ENCODE assay signal across 2 cellular contexts in the genomic region with DNA sequence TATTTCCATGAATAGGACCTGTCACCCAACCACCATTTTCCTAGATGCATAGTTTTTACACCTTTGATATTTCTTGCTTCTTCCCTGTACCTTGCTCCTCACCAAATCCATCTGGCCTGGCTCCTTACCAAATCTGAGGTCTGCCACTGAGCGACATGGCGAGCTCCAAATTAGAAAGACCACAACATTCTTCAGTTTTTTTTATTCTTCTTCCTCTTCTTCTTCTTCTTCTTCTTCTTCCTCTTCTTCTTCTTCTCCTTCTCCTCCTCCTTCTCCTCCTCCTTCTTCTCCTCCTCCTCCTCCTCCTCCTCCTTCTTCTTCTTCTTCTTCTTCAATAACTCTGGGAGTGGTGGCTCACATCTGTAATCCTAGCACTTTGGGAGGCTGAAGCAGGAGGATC.
TF ChIP-seq lines count a peak whose summit lies in the region.

No MANE protein-coding gene starts in this region.

TF ChIP-seq in HEK293, 187 proteins besides CTCF, POLR2A, EP300 and RAD21:
- TF ChIP-seq, protein P1, sequence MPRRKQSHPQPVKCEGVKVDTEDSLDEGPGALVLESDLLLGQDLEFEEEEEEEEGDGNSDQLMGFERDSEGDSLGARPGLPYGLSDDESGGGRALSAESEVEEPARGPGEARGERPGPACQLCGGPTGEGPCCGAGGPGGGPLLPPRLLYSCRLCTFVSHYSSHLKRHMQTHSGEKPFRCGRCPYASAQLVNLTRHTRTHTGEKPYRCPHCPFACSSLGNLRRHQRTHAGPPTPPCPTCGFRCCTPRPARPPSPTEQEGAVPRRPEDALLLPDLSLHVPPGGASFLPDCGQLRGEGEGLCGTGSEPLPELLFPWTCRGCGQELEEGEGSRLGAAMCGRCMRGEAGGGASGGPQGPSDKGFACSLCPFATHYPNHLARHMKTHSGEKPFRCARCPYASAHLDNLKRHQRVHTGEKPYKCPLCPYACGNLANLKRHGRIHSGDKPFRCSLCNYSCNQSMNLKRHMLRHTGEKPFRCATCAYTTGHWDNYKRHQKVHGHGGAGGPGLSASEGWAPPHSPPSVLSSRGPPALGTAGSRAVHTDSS (tag by site-specific recombination; IDR thresholded peaks at IDR 0.05), result peak; percentile 81
- TF ChIP-seq ZNF768 (tag by site-specific recombination; IDR thresholded peaks at IDR 0.05) (no peak), ZNF214 (tag by site-specific recombination; IDR thresholded peaks at IDR 0.05; ENCODE audit: borderline replicate concordance) (no peak), ZNF302 (tag by site-specific recombination; IDR thresholded peaks at IDR 0.05; ENCODE audit: low read depth) (no peak)
- TF ChIP-seq, protein P2, sequence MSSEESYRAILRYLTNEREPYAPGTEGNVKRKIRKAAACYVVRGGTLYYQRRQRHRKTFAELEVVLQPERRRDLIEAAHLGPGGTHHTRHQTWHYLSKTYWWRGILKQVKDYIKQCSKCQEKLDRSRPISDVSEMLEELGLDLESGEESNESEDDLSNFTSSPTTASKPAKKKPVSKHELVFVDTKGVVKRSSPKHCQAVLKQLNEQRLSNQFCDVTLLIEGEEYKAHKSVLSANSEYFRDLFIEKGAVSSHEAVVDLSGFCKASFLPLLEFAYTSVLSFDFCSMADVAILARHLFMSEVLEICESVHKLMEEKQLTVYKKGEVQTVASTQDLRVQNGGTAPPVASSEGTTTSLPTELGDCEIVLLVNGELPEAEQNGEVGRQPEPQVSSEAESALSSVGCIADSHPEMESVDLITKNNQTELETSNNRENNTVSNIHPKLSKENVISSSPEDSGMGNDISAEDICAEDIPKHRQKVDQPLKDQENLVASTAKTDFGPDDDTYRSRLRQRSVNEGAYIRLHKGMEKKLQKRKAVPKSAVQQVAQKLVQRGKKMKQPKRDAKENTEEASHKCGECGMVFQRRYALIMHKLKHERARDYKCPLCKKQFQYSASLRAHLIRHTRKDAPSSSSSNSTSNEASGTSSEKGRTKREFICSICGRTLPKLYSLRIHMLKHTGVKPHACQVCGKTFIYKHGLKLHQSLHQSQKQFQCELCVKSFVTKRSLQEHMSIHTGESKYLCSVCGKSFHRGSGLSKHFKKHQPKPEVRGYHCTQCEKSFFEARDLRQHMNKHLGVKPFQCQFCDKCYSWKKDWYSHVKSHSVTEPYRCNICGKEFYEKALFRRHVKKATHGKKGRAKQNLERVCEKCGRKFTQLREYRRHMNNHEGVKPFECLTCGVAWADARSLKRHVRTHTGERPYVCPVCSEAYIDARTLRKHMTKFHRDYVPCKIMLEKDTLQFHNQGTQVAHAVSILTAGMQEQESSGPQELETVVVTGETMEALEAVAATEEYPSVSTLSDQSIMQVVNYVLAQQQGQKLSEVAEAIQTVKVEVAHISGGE (tag by site-specific recombination; conservative IDR thresholded peaks at IDR 0.05; ENCODE audit: low read depth), result no peak

TF ChIP-seq in K562, 482 proteins besides CTCF, POLR2A, EP300 and RAD21 (continues in another document):
- TF ChIP-seq TOE1 (IDR thresholded peaks at IDR 0.05; ENCODE audit: borderline replicate concordance), result peak; percentile 25; the same call in 1 of the 2 replicates
- no peak for TF ChIP-seq TOE1 (CRISPR knock-in tag; IDR thresholded peaks at IDR 0.05; ENCODE audit: borderline replicate concordance, low read depth)
- TF ChIP-seq, protein P3, sequence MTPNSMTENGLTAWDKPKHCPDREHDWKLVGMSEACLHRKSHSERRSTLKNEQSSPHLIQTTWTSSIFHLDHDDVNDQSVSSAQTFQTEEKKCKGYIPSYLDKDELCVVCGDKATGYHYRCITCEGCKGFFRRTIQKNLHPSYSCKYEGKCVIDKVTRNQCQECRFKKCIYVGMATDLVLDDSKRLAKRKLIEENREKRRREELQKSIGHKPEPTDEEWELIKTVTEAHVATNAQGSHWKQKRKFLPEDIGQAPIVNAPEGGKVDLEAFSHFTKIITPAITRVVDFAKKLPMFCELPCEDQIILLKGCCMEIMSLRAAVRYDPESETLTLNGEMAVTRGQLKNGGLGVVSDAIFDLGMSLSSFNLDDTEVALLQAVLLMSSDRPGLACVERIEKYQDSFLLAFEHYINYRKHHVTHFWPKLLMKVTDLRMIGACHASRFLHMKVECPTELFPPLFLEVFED (CRISPR knock-in tag; conservative IDR thresholded peaks at IDR 0.05), result peak; percentile 40; the same call in 1 of the 2 replicates
- TF ChIP-seq, protein P4, sequence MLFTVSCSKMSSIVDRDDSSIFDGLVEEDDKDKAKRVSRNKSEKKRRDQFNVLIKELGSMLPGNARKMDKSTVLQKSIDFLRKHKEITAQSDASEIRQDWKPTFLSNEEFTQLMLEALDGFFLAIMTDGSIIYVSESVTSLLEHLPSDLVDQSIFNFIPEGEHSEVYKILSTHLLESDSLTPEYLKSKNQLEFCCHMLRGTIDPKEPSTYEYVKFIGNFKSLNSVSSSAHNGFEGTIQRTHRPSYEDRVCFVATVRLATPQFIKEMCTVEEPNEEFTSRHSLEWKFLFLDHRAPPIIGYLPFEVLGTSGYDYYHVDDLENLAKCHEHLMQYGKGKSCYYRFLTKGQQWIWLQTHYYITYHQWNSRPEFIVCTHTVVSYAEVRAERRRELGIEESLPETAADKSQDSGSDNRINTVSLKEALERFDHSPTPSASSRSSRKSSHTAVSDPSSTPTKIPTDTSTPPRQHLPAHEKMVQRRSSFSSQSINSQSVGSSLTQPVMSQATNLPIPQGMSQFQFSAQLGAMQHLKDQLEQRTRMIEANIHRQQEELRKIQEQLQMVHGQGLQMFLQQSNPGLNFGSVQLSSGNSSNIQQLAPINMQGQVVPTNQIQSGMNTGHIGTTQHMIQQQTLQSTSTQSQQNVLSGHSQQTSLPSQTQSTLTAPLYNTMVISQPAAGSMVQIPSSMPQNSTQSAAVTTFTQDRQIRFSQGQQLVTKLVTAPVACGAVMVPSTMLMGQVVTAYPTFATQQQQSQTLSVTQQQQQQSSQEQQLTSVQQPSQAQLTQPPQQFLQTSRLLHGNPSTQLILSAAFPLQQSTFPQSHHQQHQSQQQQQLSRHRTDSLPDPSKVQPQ (CRISPR knock-in tag; IDR thresholded peaks at IDR 0.05; ENCODE audit: borderline replicate concordance), result no peak
- TF ChIP-seq, protein P5, sequence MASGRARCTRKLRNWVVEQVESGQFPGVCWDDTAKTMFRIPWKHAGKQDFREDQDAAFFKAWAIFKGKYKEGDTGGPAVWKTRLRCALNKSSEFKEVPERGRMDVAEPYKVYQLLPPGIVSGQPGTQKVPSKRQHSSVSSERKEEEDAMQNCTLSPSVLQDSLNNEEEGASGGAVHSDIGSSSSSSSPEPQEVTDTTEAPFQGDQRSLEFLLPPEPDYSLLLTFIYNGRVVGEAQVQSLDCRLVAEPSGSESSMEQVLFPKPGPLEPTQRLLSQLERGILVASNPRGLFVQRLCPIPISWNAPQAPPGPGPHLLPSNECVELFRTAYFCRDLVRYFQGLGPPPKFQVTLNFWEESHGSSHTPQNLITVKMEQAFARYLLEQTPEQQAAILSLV (tag; IDR thresholded peaks at IDR 0.05), result no peak
- TF ChIP-seq HDAC2 (IDR thresholded peaks at IDR 0.05), result 0 out of 2 replicates have a peak, but pooled peaks have one; percentile 37
- TF ChIP-seq, protein P6, sequence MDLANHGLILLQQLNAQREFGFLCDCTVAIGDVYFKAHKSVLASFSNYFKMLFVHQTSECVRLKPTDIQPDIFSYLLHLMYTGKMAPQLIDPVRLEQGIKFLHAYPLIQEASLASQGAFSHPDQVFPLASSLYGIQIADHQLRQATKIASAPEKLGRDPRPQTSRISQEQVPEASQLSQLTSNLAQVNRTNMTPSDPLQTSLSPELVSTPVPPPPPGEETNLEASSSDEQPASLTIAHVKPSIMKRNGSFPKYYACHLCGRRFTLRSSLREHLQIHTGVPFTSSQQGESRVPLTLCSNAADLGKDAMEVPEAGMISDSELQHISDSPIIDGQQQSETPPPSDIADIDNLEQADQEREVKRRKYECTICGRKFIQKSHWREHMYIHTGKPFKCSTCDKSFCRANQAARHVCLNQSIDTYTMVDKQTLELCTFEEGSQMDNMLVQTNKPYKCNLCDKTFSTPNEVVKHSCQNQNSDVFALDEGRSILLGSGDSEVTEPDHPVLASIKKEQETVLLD (IDR thresholded peaks at IDR 0.05), result peak; percentile 48; the same call in 1 of the 2 replicates
- TF ChIP-seq MTA1 (IDR thresholded peaks at IDR 0.05; ENCODE audit: borderline replicate concordance), result peak; percentile 78
- TF ChIP-seq, protein P7, sequence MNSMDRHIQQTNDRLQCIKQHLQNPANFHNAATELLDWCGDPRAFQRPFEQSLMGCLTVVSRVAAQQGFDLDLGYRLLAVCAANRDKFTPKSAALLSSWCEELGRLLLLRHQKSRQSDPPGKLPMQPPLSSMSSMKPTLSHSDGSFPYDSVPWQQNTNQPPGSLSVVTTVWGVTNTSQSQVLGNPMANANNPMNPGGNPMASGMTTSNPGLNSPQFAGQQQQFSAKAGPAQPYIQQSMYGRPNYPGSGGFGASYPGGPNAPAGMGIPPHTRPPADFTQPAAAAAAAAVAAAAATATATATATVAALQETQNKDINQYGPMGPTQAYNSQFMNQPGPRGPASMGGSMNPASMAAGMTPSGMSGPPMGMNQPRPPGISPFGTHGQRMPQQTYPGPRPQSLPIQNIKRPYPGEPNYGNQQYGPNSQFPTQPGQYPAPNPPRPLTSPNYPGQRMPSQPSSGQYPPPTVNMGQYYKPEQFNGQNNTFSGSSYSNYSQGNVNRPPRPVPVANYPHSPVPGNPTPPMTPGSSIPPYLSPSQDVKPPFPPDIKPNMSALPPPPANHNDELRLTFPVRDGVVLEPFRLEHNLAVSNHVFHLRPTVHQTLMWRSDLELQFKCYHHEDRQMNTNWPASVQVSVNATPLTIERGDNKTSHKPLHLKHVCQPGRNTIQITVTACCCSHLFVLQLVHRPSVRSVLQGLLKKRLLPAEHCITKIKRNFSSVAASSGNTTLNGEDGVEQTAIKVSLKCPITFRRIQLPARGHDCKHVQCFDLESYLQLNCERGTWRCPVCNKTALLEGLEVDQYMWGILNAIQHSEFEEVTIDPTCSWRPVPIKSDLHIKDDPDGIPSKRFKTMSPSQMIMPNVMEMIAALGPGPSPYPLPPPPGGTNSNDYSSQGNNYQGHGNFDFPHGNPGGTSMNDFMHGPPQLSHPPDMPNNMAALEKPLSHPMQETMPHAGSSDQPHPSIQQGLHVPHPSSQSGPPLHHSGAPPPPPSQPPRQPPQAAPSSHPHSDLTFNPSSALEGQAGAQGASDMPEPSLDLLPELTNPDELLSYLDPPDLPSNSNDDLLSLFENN (IDR thresholded peaks at IDR 0.05; ENCODE audit: low read depth in 2 of 2, low read length in 2 of 2), result no peak
- TF ChIP-seq BMI1 (IDR thresholded peaks at IDR 0.05; ENCODE audit: low read length), result no peak
- no peak for TF ChIP-seq MEF2D (tag; conservative IDR thresholded peaks at IDR 0.05; ENCODE audit: low read depth)
- TF ChIP-seq ZNF77 (CRISPR knock-in tag; IDR thresholded peaks at IDR 0.05), result no peak
- TF ChIP-seq ZFPM2 (CRISPR knock-in tag; IDR thresholded peaks at IDR 0.05), result no peak
- no peak for TF ChIP-seq SNRNP70 (optimal IDR thresholded peaks at IDR 0.05; ENCODE audit: low read depth, low read length)
- TF ChIP-seq, protein P8, sequence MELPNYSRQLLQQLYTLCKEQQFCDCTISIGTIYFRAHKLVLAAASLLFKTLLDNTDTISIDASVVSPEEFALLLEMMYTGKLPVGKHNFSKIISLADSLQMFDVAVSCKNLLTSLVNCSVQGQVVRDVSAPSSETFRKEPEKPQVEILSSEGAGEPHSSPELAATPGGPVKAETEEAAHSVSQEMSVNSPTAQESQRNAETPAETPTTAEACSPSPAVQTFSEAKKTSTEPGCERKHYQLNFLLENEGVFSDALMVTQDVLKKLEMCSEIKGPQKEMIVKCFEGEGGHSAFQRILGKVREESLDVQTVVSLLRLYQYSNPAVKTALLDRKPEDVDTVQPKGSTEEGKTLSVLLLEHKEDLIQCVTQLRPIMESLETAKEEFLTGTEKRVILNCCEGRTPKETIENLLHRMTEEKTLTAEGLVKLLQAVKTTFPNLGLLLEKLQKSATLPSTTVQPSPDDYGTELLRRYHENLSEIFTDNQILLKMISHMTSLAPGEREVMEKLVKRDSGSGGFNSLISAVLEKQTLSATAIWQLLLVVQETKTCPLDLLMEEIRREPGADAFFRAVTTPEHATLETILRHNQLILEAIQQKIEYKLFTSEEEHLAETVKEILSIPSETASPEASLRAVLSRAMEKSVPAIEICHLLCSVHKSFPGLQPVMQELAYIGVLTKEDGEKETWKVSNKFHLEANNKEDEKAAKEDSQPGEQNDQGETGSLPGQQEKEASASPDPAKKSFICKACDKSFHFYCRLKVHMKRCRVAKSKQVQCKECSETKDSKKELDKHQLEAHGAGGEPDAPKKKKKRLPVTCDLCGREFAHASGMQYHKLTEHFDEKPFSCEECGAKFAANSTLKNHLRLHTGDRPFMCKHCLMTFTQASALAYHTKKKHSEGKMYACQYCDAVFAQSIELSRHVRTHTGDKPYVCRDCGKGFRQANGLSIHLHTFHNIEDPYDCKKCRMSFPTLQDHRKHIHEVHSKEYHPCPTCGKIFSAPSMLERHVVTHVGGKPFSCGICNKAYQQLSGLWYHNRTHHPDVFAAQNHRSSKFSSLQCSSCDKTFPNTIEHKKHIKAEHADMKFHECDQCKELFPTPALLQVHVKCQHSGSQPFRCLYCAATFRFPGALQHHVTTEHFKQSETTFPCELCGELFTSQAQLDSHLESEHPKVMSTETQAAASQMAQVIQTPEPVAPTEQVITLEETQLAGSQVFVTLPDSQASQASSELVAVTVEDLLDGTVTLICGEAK (IDR thresholded peaks at IDR 0.05), result peak; percentile 41; the same call in 1 of the 2 replicates
- TF ChIP-seq, protein P8 (CRISPR knock-in tag; IDR thresholded peaks at IDR 0.05), result no peak
- no peak for TF ChIP-seq ZKSCAN3 (CRISPR knock-in tag; IDR thresholded peaks at IDR 0.05)
- no peak for TF ChIP-seq KLF13 (tag; IDR thresholded peaks at IDR 0.05; ENCODE audit: borderline replicate concordance, low read depth)
- TF ChIP-seq PCBP2 (IDR thresholded peaks at IDR 0.05; ENCODE audit: low read depth, low read length, poor library complexity, severe bottlenecking), result no peak
- no peak for TF ChIP-seq ZSCAN29 (IDR thresholded peaks at IDR 0.05)
- TF ChIP-seq SRF (CRISPR knock-in tag; IDR thresholded peaks at IDR 0.05), result no peak
- no peak for TF ChIP-seq ZNF274 (IDR thresholded peaks at IDR 0.05; ENCODE audit: borderline replicate concordance, low read depth, low read length)
- no peak for TF ChIP-seq KHSRP (IDR thresholded peaks at IDR 0.05)
- no peak for TF ChIP-seq ESRRA (IDR thresholded peaks at IDR 0.05; ENCODE audit: borderline replicate concordance, low read depth)
